ENCODE assay signal across 7 cellular contexts in genomic region chr15:57118013-57118799, GRCh38.
A peak's percentile ranks its signal among the peaks of the same experiment; 100 is the strongest.
DNase-seq lines count a peak whose midpoint lies in the region; ATAC-seq and TF ChIP-seq lines count a peak whose summit lies in the region.

No MANE protein-coding gene starts in this region.

- H3K4me1 ChIP-seq in HCT116 (ENCODE audit: control insufficient read depth in 1 of 2, insufficient read depth in 2 of 2, low read length in 2 of 2) (peaks cover 7 to 9% of the 10 kb centered on the region in 2 experiments), RWPE2 (ENCODE audit: insufficient read depth, poor library complexity, severe bottlenecking) (peaks cover 10% of the 10 kb centered on the region)

- DNase-seq in HCT116 (ENCODE audit: low read depth, low spot score) (peak; percentile 2), RWPE2 (ENCODE audit: low spot score) (no peak), fibroblast of mammary gland (ENCODE audit: low read depth) (peak; percentile 28), putamen (ENCODE audit: low spot score) (peak; percentile 47)
- DNase-seq in activated effector memory CD4-positive, alpha-beta T cell treated with Interleukin-2 at 50 U/mL for 16 hours = no peak

- BruUV-seq in HCT116 (replicated peaks; lab: Mats Ljungman, UMichigan) = no TSS peak

- no peaks in the 10 kb centered on the region for H4K20me1 ChIP-seq in HCT116 (ENCODE audit: insufficient read depth)

- peaks cover 4% of the 10 kb centered on the region; the same call in 1 of the 2 replicates for H3K79me2 ChIP-seq in HCT116 (ENCODE audit: insufficient read depth, low read length)

- POLR2A ChIA-PET in HCT116 (lab: Charles Lee) = no interaction called here

- H3K27ac ChIP-seq in HCT116 (ENCODE audit: low read depth, low read length) = no peak overlapping the region
- no peak overlapping the region for H3K27ac ChIP-seq in RWPE2 (ENCODE audit: poor library complexity, severe bottlenecking)

- H3K9me2 ChIP-seq in HCT116 (ENCODE audit: insufficient read depth) = no peaks in the 10 kb centered on the region

- TF ChIP-seq RAD21 in HCT116 (IDR thresholded peaks at IDR 0.05; ENCODE audit: low read depth) = no peak

- H3K4me3 ChIP-seq in HCT116 (replicated peaks in 1 of 2; ENCODE audit: low read depth in 1 of 2, low read length in 2 of 2) (no peak overlapping the region), RWPE2 (ENCODE audit: severe bottlenecking) (no peak overlapping the region), fibroblast of mammary gland (ENCODE audit: control insufficient read depth, low read depth, low read length) (no peak overlapping the region)

- peak; percentile 22; the same call in 1 of the 2 replicates for ATAC-seq in HCT116
- peak; percentile 51 for ATAC-seq in RWPE2 (ENCODE audit: low read depth)
- no peak for ATAC-seq in HG03565 (IDR thresholded peaks at IDR 0.05; ENCODE audit: unreplicated experiment)
- no peak for ATAC-seq in HG02884 (IDR thresholded peaks at IDR 0.05; ENCODE audit: unreplicated experiment)

- RAD21 ChIA-PET in HCT116 (lab: Charles Lee; ENCODE audit: low non-redundant PET in 1 of 2, low total read pairs in 2 of 2, uncharacterized antibody in 2 of 2, unreplicated experiment in 2 of 2) = no interaction called here

- TF ChIP-seq CTCF in HCT116 (IDR thresholded peaks at IDR 0.05 in 2 of 3, conservative IDR thresholded peaks at IDR 0.05 in 1 of 3; ENCODE audit: borderline replicate concordance in 1 of 3, insufficient read depth in 1 of 3, low read depth in 2 of 3, low read length in 2 of 3) (no peak), RWPE2 (IDR thresholded peaks at IDR 0.05; ENCODE audit: poor library complexity, severe bottlenecking) (no peak), fibroblast of mammary gland (conservative IDR thresholded peaks at IDR 0.05; ENCODE audit: control insufficient read depth, insufficient read depth, low read depth, low read length) (no peak)

- H3K27me3 ChIP-seq in HCT116 (ENCODE audit: insufficient read depth, low read length) = no peaks in the 10 kb centered on the region
- no peaks in the 10 kb centered on the region for H3K27me3 ChIP-seq in RWPE2 (ENCODE audit: insufficient read depth, poor library complexity, severe bottlenecking)

- no peak overlapping the region for H2AFZ ChIP-seq in HCT116 (ENCODE audit: low read depth, low read length, poor library complexity, severe bottlenecking)

- CTCF ChIA-PET in HCT116 (lab: Charles Lee) = no interaction called here

- H3K4me2 ChIP-seq in HCT116 (ENCODE audit: low read length) = 0 out of 2 replicates have a peak overlapping the region, but pooled peaks have one; percentile 13

- no peak for TF ChIP-seq POLR2A in HCT116 (IDR thresholded peaks at IDR 0.05; ENCODE audit: borderline replicate concordance, extremely low read depth, insufficient read depth, insufficient read length)

- no peak overlapping the region for H3K9ac ChIP-seq in HCT116 (ENCODE audit: low read length)

- H3K9me3 ChIP-seq in HCT116 (ENCODE audit: control insufficient read depth in 1 of 2, insufficient read depth in 1 of 2, low read depth in 1 of 2, low read length in 2 of 2) (no peaks in the 10 kb centered on the region), RWPE2 (ENCODE audit: severe bottlenecking) (no peaks in the 10 kb centered on the region)

- intact Hi-C loops in HCT116 (cut with micrococcal nuclease) = no loop called here

- H3K36me3 ChIP-seq in HCT116 (ENCODE audit: control insufficient read depth in 1 of 2, insufficient read depth in 2 of 2, low read length in 2 of 2) = no peaks in the 10 kb centered on the region
- H3K36me3 ChIP-seq in RWPE2 (ENCODE audit: low read depth) = peaks cover 12% of the 10 kb centered on the region; the same call in 1 of the 2 replicates

TF ChIP-seq in HCT116, 20 proteins besides CTCF, POLR2A, EP300 and RAD21:
- no peak for TF ChIP-seq ZFX (IDR thresholded peaks at IDR 0.05)
- no peak for TF ChIP-seq CEBPB (IDR thresholded peaks at IDR 0.05; ENCODE audit: low read depth)
- TF ChIP-seq EGR1 (IDR thresholded peaks at IDR 0.05; ENCODE audit: low read depth) = no peak
- no peak for TF ChIP-seq EZH2phosphoT487 (IDR thresholded peaks at IDR 0.05; ENCODE audit: borderline replicate concordance)

Comparison
In these comparisons a context has a peak if more than half of its experiments do, and no peak if none do; other contexts are left out.
1. ATAC-seq: peak in HCT116 (single experiment) and RWPE2 (single experiment); none in HG03565 (single experiment) and HG02884 (single experiment).
2. DNase-seq: peak in HCT116 (single experiment), fibroblast of mammary gland (single experiment) and putamen (single experiment); none in RWPE2 (single experiment) and activated effector memory CD4-positive, alpha-beta T cell treated with Interleukin-2 at 50 U/mL for 16 hours (single experiment).